1 cellular context compared by ENCODE assay signal in the genomic region with DNA sequence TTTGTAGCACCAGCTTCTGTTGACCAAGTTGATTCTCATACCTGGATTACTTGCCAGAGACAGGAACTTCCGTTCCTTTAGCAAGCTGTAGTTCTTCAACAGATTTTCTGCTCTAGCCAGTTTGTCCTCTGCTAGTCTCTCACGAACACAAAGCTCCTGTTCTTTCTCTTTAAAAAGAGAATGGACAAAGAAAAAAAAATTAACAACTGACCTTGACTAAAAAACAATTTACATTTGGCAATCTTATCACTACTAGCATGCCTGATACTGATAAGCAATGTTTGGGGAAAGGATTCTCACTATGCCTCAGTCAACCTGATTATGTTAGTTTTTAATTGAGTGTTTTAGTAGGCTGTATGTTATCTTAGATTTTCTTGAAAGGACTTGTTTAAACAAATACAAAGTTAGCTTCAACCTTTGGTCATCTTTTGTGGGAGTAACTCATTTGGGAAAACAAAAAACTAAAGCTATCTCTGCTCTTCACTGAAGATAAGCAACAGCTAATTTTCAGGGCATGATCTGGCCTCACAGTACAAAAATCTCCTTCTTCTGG.
TF ChIP-seq lines count a peak whose summit lies in the region.

No MANE protein-coding gene starts in this region.

TF ChIP-seq in HepG2, 621 proteins besides CTCF, POLR2A, EP300 and RAD21 (continued from another document and continues in another):
- TF ChIP-seq, protein P1, sequence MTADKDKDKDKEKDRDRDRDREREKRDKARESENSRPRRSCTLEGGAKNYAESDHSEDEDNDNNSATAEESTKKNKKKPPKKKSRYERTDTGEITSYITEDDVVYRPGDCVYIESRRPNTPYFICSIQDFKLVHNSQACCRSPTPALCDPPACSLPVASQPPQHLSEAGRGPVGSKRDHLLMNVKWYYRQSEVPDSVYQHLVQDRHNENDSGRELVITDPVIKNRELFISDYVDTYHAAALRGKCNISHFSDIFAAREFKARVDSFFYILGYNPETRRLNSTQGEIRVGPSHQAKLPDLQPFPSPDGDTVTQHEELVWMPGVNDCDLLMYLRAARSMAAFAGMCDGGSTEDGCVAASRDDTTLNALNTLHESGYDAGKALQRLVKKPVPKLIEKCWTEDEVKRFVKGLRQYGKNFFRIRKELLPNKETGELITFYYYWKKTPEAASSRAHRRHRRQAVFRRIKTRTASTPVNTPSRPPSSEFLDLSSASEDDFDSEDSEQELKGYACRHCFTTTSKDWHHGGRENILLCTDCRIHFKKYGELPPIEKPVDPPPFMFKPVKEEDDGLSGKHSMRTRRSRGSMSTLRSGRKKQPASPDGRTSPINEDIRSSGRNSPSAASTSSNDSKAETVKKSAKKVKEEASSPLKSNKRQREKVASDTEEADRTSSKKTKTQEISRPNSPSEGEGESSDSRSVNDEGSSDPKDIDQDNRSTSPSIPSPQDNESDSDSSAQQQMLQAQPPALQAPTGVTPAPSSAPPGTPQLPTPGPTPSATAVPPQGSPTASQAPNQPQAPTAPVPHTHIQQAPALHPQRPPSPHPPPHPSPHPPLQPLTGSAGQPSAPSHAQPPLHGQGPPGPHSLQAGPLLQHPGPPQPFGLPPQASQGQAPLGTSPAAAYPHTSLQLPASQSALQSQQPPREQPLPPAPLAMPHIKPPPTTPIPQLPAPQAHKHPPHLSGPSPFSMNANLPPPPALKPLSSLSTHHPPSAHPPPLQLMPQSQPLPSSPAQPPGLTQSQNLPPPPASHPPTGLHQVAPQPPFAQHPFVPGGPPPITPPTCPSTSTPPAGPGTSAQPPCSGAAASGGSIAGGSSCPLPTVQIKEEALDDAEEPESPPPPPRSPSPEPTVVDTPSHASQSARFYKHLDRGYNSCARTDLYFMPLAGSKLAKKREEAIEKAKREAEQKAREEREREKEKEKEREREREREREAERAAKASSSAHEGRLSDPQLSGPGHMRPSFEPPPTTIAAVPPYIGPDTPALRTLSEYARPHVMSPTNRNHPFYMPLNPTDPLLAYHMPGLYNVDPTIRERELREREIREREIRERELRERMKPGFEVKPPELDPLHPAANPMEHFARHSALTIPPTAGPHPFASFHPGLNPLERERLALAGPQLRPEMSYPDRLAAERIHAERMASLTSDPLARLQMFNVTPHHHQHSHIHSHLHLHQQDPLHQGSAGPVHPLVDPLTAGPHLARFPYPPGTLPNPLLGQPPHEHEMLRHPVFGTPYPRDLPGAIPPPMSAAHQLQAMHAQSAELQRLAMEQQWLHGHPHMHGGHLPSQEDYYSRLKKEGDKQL (CRISPR knock-in tag; IDR thresholded peaks at IDR 0.05; ENCODE audit: low read depth) = peak; percentile 97
- no peak for TF ChIP-seq ZNF713 (CRISPR knock-in tag; IDR thresholded peaks at IDR 0.05)
- TF ChIP-seq MIER2 (CRISPR knock-in tag; IDR thresholded peaks at IDR 0.05) = no peak
- no peak for TF ChIP-seq ZNF558 (CRISPR knock-in tag; IDR thresholded peaks at IDR 0.05; ENCODE audit: borderline replicate concordance)
- no peak for TF ChIP-seq ZNF7 (CRISPR knock-in tag; IDR thresholded peaks at IDR 0.05)
- no peak for TF ChIP-seq ZNF816 (CRISPR knock-in tag; IDR thresholded peaks at IDR 0.05; ENCODE audit: borderline replicate concordance)
- no peak; the same call in 1 of the 2 replicates for TF ChIP-seq ZNF841 (CRISPR knock-in tag; IDR thresholded peaks at IDR 0.05; ENCODE audit: borderline replicate concordance)
- TF ChIP-seq ZNF232 (CRISPR knock-in tag; IDR thresholded peaks at IDR 0.05; ENCODE audit: borderline replicate concordance) = no peak
- peak; percentile 82 for TF ChIP-seq ELF3 (CRISPR knock-in tag; IDR thresholded peaks at IDR 0.05)
- TF ChIP-seq ZNF781 (CRISPR knock-in tag; IDR thresholded peaks at IDR 0.05; ENCODE audit: borderline replicate concordance, not compliant biosample characterization) = no peak
- TF ChIP-seq ZNF510 (CRISPR knock-in tag; IDR thresholded peaks at IDR 0.05; ENCODE audit: low read depth) = no peak
- TF ChIP-seq SPEN (CRISPR knock-in tag; IDR thresholded peaks at IDR 0.05; ENCODE audit: low read depth) = no peak
- 0 out of 2 replicates have a peak, but pooled peaks have one; percentile 34 for TF ChIP-seq STAT5B (CRISPR knock-in tag; IDR thresholded peaks at IDR 0.05)
- no peak for TF ChIP-seq NR2F1 (CRISPR knock-in tag; IDR thresholded peaks at IDR 0.05)
- TF ChIP-seq, protein P2, sequence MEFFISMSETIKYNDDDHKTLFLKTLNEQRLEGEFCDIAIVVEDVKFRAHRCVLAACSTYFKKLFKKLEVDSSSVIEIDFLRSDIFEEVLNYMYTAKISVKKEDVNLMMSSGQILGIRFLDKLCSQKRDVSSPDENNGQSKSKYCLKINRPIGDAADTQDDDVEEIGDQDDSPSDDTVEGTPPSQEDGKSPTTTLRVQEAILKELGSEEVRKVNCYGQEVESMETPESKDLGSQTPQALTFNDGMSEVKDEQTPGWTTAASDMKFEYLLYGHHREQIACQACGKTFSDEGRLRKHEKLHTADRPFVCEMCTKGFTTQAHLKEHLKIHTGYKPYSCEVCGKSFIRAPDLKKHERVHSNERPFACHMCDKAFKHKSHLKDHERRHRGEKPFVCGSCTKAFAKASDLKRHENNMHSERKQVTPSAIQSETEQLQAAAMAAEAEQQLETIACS (CRISPR knock-in tag; IDR thresholded peaks at IDR 0.05) = no peak
- TF ChIP-seq RNF2 (conservative IDR thresholded peaks at IDR 0.05; ENCODE audit: low read depth) = no peak
- no peak for TF ChIP-seq ZSCAN22 (CRISPR knock-in tag; IDR thresholded peaks at IDR 0.05)
- no peak for TF ChIP-seq KAT7 (CRISPR knock-in tag; IDR thresholded peaks at IDR 0.05; ENCODE audit: borderline replicate concordance)
- no peak for TF ChIP-seq ZNF333 (CRISPR knock-in tag; IDR thresholded peaks at IDR 0.05; ENCODE audit: borderline replicate concordance)
- TF ChIP-seq ZNF263 (CRISPR knock-in tag; IDR thresholded peaks at IDR 0.05) = no peak
- TF ChIP-seq SRSF9 (IDR thresholded peaks at IDR 0.05; ENCODE audit: borderline replicate concordance, insufficient read depth, low read depth, low read length, poor library complexity, severe bottlenecking) = no peak
- TF ChIP-seq HDAC2 (CRISPR knock-in tag; IDR thresholded peaks at IDR 0.05) = peak; percentile 96
- peak; percentile 96 for TF ChIP-seq HMG20B (CRISPR knock-in tag; conservative IDR thresholded peaks at IDR 0.05)
- no peak for TF ChIP-seq ZNF564 (CRISPR knock-in tag; IDR thresholded peaks at IDR 0.05)
- no peak for TF ChIP-seq SMAD9 (CRISPR knock-in tag; IDR thresholded peaks at IDR 0.05)
- TF ChIP-seq ZFP37 (CRISPR knock-in tag; IDR thresholded peaks at IDR 0.05; ENCODE audit: borderline replicate concordance) = no peak
- TF ChIP-seq ZNF251 (CRISPR knock-in tag; IDR thresholded peaks at IDR 0.05) = no peak
- no peak for TF ChIP-seq ZNF160 (CRISPR knock-in tag; IDR thresholded peaks at IDR 0.05)
- TF ChIP-seq ZNF430 (CRISPR knock-in tag; IDR thresholded peaks at IDR 0.05) = no peak
- TF ChIP-seq, protein P3, sequence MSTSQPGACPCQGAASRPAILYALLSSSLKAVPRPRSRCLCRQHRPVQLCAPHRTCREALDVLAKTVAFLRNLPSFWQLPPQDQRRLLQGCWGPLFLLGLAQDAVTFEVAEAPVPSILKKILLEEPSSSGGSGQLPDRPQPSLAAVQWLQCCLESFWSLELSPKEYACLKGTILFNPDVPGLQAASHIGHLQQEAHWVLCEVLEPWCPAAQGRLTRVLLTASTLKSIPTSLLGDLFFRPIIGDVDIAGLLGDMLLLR (CRISPR knock-in tag; IDR thresholded peaks at IDR 0.05) = no peak
- TF ChIP-seq ZSCAN30 (CRISPR knock-in tag; IDR thresholded peaks at IDR 0.05) = no peak
- TF ChIP-seq REL (CRISPR knock-in tag; conservative IDR thresholded peaks at IDR 0.05) = no peak
- no peak for TF ChIP-seq ZHX1 (CRISPR knock-in tag; IDR thresholded peaks at IDR 0.05; ENCODE audit: low read depth)
- TF ChIP-seq KDM1A (CRISPR knock-in tag; IDR thresholded peaks at IDR 0.05) = no peak
- no peak for TF ChIP-seq HNRNPH1 (optimal IDR thresholded peaks at IDR 0.05; ENCODE audit: low read depth, low read length)
- no peak for TF ChIP-seq ZNF556 (CRISPR knock-in tag; IDR thresholded peaks at IDR 0.05; ENCODE audit: borderline replicate concordance)
- TF ChIP-seq SP5 (CRISPR knock-in tag; IDR thresholded peaks at IDR 0.05; ENCODE audit: borderline replicate concordance, low read depth) = peak; percentile 91
- TF ChIP-seq ZBTB10 (CRISPR knock-in tag; IDR thresholded peaks at IDR 0.05; ENCODE audit: borderline replicate concordance) = no peak
- TF ChIP-seq PRMT3 (CRISPR knock-in tag; IDR thresholded peaks at IDR 0.05; ENCODE audit: borderline replicate concordance, low read depth) = no peak
- peak; percentile 60; the same call in 1 of the 2 replicates for TF ChIP-seq NR2C2 (CRISPR knock-in tag; IDR thresholded peaks at IDR 0.05; ENCODE audit: borderline replicate concordance)
- no peak for TF ChIP-seq ZNF557 (CRISPR knock-in tag; IDR thresholded peaks at IDR 0.05)
- TF ChIP-seq, protein P4, sequence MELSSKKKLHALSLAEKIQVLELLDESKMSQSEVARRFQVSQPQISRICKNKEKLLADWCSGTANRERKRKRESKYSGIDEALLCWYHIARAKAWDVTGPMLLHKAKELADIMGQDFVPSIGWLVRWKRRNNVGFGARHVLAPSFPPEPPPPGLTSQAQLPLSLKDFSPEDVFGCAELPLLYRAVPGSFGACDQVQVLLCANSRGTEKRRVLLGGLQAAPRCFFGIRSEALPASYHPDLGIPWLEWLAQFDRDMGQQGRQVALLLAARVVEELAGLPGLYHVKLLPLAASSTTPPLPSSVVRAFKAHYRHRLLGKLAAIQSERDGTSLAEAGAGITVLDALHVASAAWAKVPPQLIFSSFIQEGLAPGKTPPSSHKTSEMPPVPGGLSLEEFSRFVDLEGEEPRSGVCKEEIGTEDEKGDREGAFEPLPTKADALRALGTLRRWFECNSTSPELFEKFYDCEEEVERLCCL (CRISPR knock-in tag; IDR thresholded peaks at IDR 0.05; ENCODE audit: borderline replicate concordance) = no peak
- TF ChIP-seq CBFB (CRISPR knock-in tag; IDR thresholded peaks at IDR 0.05) = peak; percentile 52
- TF ChIP-seq, protein P5, sequence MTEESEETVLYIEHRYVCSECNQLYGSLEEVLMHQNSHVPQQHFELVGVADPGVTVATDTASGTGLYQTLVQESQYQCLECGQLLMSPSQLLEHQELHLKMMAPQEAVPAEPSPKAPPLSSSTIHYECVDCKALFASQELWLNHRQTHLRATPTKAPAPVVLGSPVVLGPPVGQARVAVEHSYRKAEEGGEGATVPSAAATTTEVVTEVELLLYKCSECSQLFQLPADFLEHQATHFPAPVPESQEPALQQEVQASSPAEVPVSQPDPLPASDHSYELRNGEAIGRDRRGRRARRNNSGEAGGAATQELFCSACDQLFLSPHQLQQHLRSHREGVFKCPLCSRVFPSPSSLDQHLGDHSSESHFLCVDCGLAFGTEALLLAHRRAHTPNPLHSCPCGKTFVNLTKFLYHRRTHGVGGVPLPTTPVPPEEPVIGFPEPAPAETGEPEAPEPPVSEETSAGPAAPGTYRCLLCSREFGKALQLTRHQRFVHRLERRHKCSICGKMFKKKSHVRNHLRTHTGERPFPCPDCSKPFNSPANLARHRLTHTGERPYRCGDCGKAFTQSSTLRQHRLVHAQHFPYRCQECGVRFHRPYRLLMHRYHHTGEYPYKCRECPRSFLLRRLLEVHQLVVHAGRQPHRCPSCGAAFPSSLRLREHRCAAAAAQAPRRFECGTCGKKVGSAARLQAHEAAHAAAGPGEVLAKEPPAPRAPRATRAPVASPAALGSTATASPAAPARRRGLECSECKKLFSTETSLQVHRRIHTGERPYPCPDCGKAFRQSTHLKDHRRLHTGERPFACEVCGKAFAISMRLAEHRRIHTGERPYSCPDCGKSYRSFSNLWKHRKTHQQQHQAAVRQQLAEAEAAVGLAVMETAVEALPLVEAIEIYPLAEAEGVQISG (CRISPR knock-in tag; IDR thresholded peaks at IDR 0.05) = no peak
